In the genomic region with DNA sequence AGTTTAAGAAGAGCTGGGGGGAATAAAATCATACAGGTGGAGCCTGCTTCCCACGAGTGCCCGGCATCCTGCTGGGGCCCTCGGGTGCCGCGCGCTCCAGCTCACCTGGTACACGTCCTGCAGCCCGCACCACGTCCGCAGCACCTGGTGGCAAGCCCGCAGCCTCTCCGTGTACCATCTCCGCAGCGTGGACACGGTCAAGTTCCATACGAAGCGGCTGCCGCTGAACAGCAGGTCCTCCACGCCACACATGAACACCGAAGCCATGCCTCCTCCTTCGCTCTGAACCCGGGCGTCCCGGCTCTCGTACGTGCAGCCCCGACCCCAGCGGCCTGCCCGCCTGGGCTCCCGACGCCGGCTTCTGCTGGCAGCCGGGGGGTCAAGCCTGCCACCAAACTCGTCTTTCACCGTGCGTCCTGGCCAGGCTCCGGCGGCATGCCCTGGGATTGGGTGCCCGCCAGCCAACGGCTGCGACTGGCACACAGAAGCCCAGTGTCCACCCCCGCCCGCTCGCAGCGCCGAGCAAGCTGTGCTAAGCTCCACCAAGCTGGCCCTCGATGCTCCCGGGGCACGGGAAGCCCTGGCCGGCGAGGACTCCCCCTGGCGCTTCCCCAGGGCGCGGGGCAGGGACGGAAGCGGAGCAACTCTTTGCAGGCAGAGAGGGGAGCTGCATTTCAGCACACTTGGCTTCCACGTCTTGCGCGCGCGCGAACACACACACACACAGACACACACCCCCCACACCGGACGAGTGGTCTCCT, we compare ENCODE assay signal across 9 cellular contexts. TPM values are rescaled to one million over a fixed set of nuclear protein-coding genes. Genes with fewer than 3 reads are reported as not detected.
A peak's percentile ranks its signal among the peaks of the same experiment; 100 is the strongest.
DNase-seq lines count a peak whose midpoint lies in the region; ATAC-seq and TF ChIP-seq lines count a peak whose summit lies in the region.
"Had no signal": no experiment of that assay in that cellular context is flagged by ENCODE, and none has a peak within 500 bp of the region (broad histone marks: within the 10 kb centered on the region; RNA-seq: fewer than 3 reads in every experiment).

Gene FRMD4B, minus strand, starts transcription at position 366 of the 761 bp plus-strand sequence. Its CDS starts 99 bp downstream, at position 267.

- peaks cover 24% of the 10 kb centered on the region for H3K27me3 ChIP-seq in CD4-positive, alpha-beta memory T cell (ENCODE audit: insufficient read depth, low read length)

- CTCF ChIA-PET in CD4-positive, alpha-beta memory T cell (lab: Charles Lee; ENCODE audit: partially characterized antibody) = interaction anchor here (1.2 kb wide), 1 partner anchor 226 kb away, joined by 3 read pairs; no protein-coding TSS in a partner anchor
- CTCF ChIA-PET in activated CD8-positive, alpha-beta T cell treated with anti-CD3 and anti-CD28 coated beads for 36 hours (lab: Charles Lee) = interaction anchor here (0.7 to 4.4 kb wide), 10 partner anchors 9 to 272 kb away, joined by 3 to 24 read pairs (median 4); no protein-coding TSS in a partner anchor

- H3K9me3 Mint-ChIP-seq in CD4-positive, alpha-beta memory T cell = no peaks in the 10 kb centered on the region
- H3K9me3 Mint-ChIP-seq in activated CD8-positive, alpha-beta T cell treated with anti-CD3 and anti-CD28 coated beads for 36 hours = no peaks in the 10 kb centered on the region
- no peaks in the 10 kb centered on the region for H3K9me3 Mint-ChIP-seq in memory B cell
- H3K9me3 Mint-ChIP-seq in stimulated activated effector memory CD8-positive, alpha-beta T cell treated with anti-CD3 and anti-CD28 coated beads, Interleukin-12 subunit alpha, Interleukin-12 subunit beta, amount 100 ng/mL, for 72 hours = no peaks in the 10 kb centered on the region

- intact Hi-C loops in CD4-positive, alpha-beta memory T cell (cut with micrococcal nuclease) = no loop called here
- intact Hi-C loops in activated CD8-positive, alpha-beta T cell treated with anti-CD3 and anti-CD28 coated beads for 36 hours (cut with micrococcal nuclease) = no loop called here

- H3K27ac ChIP-seq in CD4-positive, alpha-beta memory T cell (ENCODE audit: low read depth, low read length) = no peak within 1 kb of the TSS
- H3K27ac ChIP-seq: KMS-11 had no signal

- POLR2A ChIA-PET in CD4-positive, alpha-beta memory T cell (lab: Charles Lee; ENCODE audit: partially characterized antibody) = no interaction called here
- POLR2A ChIA-PET in activated CD8-positive, alpha-beta T cell treated with anti-CD3 and anti-CD28 coated beads for 36 hours (lab: Charles Lee) = interaction anchor here (1.0 kb wide), 1 partner anchor 79 kb away, joined by 3 read pairs; no protein-coding TSS in a partner anchor

- H3K27ac Mint-ChIP-seq in CD4-positive, alpha-beta memory T cell = no peak within 1 kb of the TSS
- H3K27ac Mint-ChIP-seq in activated CD8-positive, alpha-beta T cell treated with anti-CD3 and anti-CD28 coated beads for 36 hours = no peak within 1 kb of the TSS
- H3K27ac Mint-ChIP-seq in memory B cell = no peak within 1 kb of the TSS
- H3K27ac Mint-ChIP-seq in stimulated activated effector memory CD8-positive, alpha-beta T cell treated with anti-CD3 and anti-CD28 coated beads, Interleukin-12 subunit alpha, Interleukin-12 subunit beta, amount 100 ng/mL, for 72 hours = no peak within 1 kb of the TSS

- peaks cover 7% of the 10 kb centered on the region for H3K4me1 ChIP-seq in CD4-positive, alpha-beta memory T cell (ENCODE audit: insufficient read depth, low read length)

- no peaks in the 10 kb centered on the region for H3K36me3 Mint-ChIP-seq in CD4-positive, alpha-beta memory T cell
- H3K36me3 Mint-ChIP-seq in activated CD8-positive, alpha-beta T cell treated with anti-CD3 and anti-CD28 coated beads for 36 hours (ENCODE audit: low read depth) = no peaks in the 10 kb centered on the region
- no peaks in the 10 kb centered on the region for H3K36me3 Mint-ChIP-seq in memory B cell
- H3K36me3 Mint-ChIP-seq in stimulated activated effector memory CD8-positive, alpha-beta T cell treated with anti-CD3 and anti-CD28 coated beads, Interleukin-12 subunit alpha, Interleukin-12 subunit beta, amount 100 ng/mL, for 72 hours = no peaks in the 10 kb centered on the region

- peak in 1 of 5 donors; percentile 11 for DNase-seq in CD4-positive, alpha-beta memory T cell
- DNase-seq in activated CD8-positive, alpha-beta T cell treated with anti-CD3 and anti-CD28 coated beads for 36 hours = peak; percentile 48
- DNase-seq in epidermal melanocyte (ENCODE audit: insufficient read length, low spot score) (peak; percentile 47), memory B cell (ENCODE audit: low spot score in 2 of 2) (no peak)
- DNase-seq in stimulated activated effector memory CD8-positive, alpha-beta T cell treated with anti-CD3 and anti-CD28 coated beads, Interleukin-12 subunit alpha, Interleukin-12 subunit beta, amount 100 ng/mL, for 72 hours (ENCODE audit: low spot score in 2 of 2) = peak; percentile 12 to 62

- no peak within 1 kb of the TSS for H3K4me3 ChIP-seq in CD4-positive, alpha-beta memory T cell (ENCODE audit: low read length in 2 of 2)

- peaks cover 33 to 50% of the 10 kb centered on the region in 2 donors for H3K27me3 Mint-ChIP-seq in CD4-positive, alpha-beta memory T cell
- peaks cover 48% of the 10 kb centered on the region for H3K27me3 Mint-ChIP-seq in activated CD8-positive, alpha-beta T cell treated with anti-CD3 and anti-CD28 coated beads for 36 hours
- peaks cover 10% of the 10 kb centered on the region for H3K27me3 Mint-ChIP-seq in memory B cell

- H3K36me3 ChIP-seq in CD4-positive, alpha-beta memory T cell (ENCODE audit: insufficient read depth, low read length) = no peaks in the 10 kb centered on the region

- peak; percentile 33 for TF ChIP-seq CTCF in activated CD8-positive, alpha-beta T cell treated with anti-CD3 and anti-CD28 coated beads for 36 hours (IDR thresholded peaks at IDR 0.05)

- H3K4me3 Mint-ChIP-seq in CD4-positive, alpha-beta memory T cell = peak within 1 kb of the TSS; percentile 52 to 79 (median 70)
- H3K4me3 Mint-ChIP-seq in activated CD8-positive, alpha-beta T cell treated with anti-CD3 and anti-CD28 coated beads for 36 hours = peak within 1 kb of the TSS; percentile 56
- peak within 1 kb of the TSS; percentile 51 for H3K4me3 Mint-ChIP-seq in memory B cell
- H3K4me3 Mint-ChIP-seq in stimulated activated effector memory CD8-positive, alpha-beta T cell treated with anti-CD3 and anti-CD28 coated beads, Interleukin-12 subunit alpha, Interleukin-12 subunit beta, amount 100 ng/mL, for 72 hours = peak within 1 kb of the TSS; percentile 71

- H3K9me3 ChIP-seq in CD4-positive, alpha-beta memory T cell (ENCODE audit: control insufficient read depth in 1 of 2, low read length in 2 of 2) = no peaks in the 10 kb centered on the region

- ATAC-seq in HG02759 (IDR thresholded peaks at IDR 0.05; ENCODE audit: unreplicated experiment) = peak; percentile 66
- peak; percentile 75 for ATAC-seq in activated CD8-positive, alpha-beta T cell treated with anti-CD3 and anti-CD28 coated beads for 36 hours
- ATAC-seq in memory B cell (ENCODE audit: low read depth) = no peak
- ATAC-seq in stimulated activated effector memory CD8-positive, alpha-beta T cell treated with anti-CD3 and anti-CD28 coated beads, Interleukin-12 subunit alpha, Interleukin-12 subunit beta, amount 100 ng/mL, for 72 hours = peak; percentile 82
- ATAC-seq in HG03565 (IDR thresholded peaks at IDR 0.05; ENCODE audit: unreplicated experiment) = no peak
- ATAC-seq in GM21576 (IDR thresholded peaks at IDR 0.05; ENCODE audit: unreplicated experiment) = no peak

- peaks cover 4 to 15% (median 5%) of the 10 kb centered on the region in 4 donors for H3K4me1 Mint-ChIP-seq in CD4-positive, alpha-beta memory T cell
- H3K4me1 Mint-ChIP-seq in activated CD8-positive, alpha-beta T cell treated with anti-CD3 and anti-CD28 coated beads for 36 hours (ENCODE audit: low read depth) = peaks cover 9% of the 10 kb centered on the region
- no peaks in the 10 kb centered on the region for H3K4me1 Mint-ChIP-seq in memory B cell
- H3K4me1 Mint-ChIP-seq in stimulated activated effector memory CD8-positive, alpha-beta T cell treated with anti-CD3 and anti-CD28 coated beads, Interleukin-12 subunit alpha, Interleukin-12 subunit beta, amount 100 ng/mL, for 72 hours = peaks cover 6% of the 10 kb centered on the region

RNA-seq across cellular contexts. Expression of gene FRMD4B, which starts in this region (rescaled TPM):
- 10 to 100 TPM; 14.9 to 18.3 TPM for total RNA-seq in CD4-positive, alpha-beta memory T cell
- 10 to 100 TPM in 1 of 2 donors, 1 to 10 TPM in 1; 3.1 to 12.1 TPM for polyA plus RNA-seq in CD4-positive, alpha-beta memory T cell
- 10 to 100 TPM; 11.7 to 11.8 TPM for total RNA-seq in activated CD8-positive, alpha-beta T cell treated with anti-CD3 and anti-CD28 coated beads for 36 hours

Comparison
In these comparisons a context has a peak if more than half of its experiments do, and no peak if none do; other contexts are left out.
1. DNase-seq: peak in activated CD8-positive, alpha-beta T cell treated with anti-CD3 and anti-CD28 coated beads for 36 hours (single experiment), epidermal melanocyte (single experiment) and stimulated activated effector memory CD8-positive, alpha-beta T cell treated with anti-CD3 and anti-CD28 coated beads, Interleukin-12 subunit alpha, Interleukin-12 subunit beta, amount 100 ng/mL, for 72 hours (2 of 2); none in memory B cell (0 of 2).
2. ATAC-seq: peak in HG02759 (single experiment), activated CD8-positive, alpha-beta T cell treated with anti-CD3 and anti-CD28 coated beads for 36 hours (single experiment) and stimulated activated effector memory CD8-positive, alpha-beta T cell treated with anti-CD3 and anti-CD28 coated beads, Interleukin-12 subunit alpha, Interleukin-12 subunit beta, amount 100 ng/mL, for 72 hours (single experiment); none in memory B cell (single experiment), HG03565 (single experiment) and GM21576 (single experiment).
3. Peak in every context shown above with its lines, with median percentiles within 50 percentile points of each other: H3K4me3 Mint-ChIP-seq.